13 cellular contexts compared by ENCODE assay signal in genomic region chr1:94069649-94070285, GRCh38. TPM values are rescaled to one million over a fixed set of nuclear protein-coding genes. Genes with fewer than 3 reads are reported as not detected.
DNase-seq lines count a peak whose midpoint lies in the region; ATAC-seq and TF ChIP-seq lines count a peak whose summit lies in the region.
"Had no signal": no experiment of that assay in that cellular context is flagged by ENCODE, and none has a peak within 500 bp of the region (broad histone marks: within the 10 kb centered on the region; RNA-seq: fewer than 3 reads in every experiment).

No MANE protein-coding gene starts in this region.

- H3K4me1 Mint-ChIP-seq in naive thymus-derived CD4-positive, alpha-beta T cell: peaks cover 0 to 13% (median 5%) of the 10 kb centered on the region in 7 donors

- H3K36me3 ChIP-seq in A673 (ENCODE audit: insufficient read depth, low read length, poor library complexity, severe bottlenecking): no peaks in the 10 kb centered on the region
- H3K36me3 ChIP-seq in naive thymus-derived CD4-positive, alpha-beta T cell (ENCODE audit: control insufficient read depth in 2 of 3, insufficient read depth in 3 of 3, low read length in 3 of 3): no peaks in the 10 kb centered on the region

- H3K9me3 Mint-ChIP-seq in naive thymus-derived CD4-positive, alpha-beta T cell: no peaks in the 10 kb centered on the region
- H3K9me3 Mint-ChIP-seq: CD8-positive, alpha-beta T cell; GM23338; T-helper 2 cell treated with Interferon-gamma antibody and Interleukin-4, amounts not matched to agents 5 μg/mL and 100 μg/mL, for 36 hours had no signal

- H3K4me1 ChIP-seq in A673 (ENCODE audit: insufficient read depth, low read length, poor library complexity, severe bottlenecking): peaks cover 27% of the 10 kb centered on the region
- no peaks in the 10 kb centered on the region for H3K4me1 ChIP-seq in naive thymus-derived CD4-positive, alpha-beta T cell (ENCODE audit: control insufficient read depth in 2 of 2, insufficient read depth in 2 of 2, low read length in 2 of 2)

- H3K4me3 ChIP-seq in A673 (ENCODE audit: low read depth, low read length, poor library complexity, severe bottlenecking): no peak overlapping the region
- H3K4me3 ChIP-seq in naive thymus-derived CD4-positive, alpha-beta T cell (ENCODE audit: low read length): no peak overlapping the region
- H3K4me3 ChIP-seq: GM23338 had no signal

- no peak for TF ChIP-seq CTCF in A673 (conservative IDR thresholded peaks at IDR 0.05; ENCODE audit: low read depth, low read length)

- POLR2A ChIA-PET in A673 (lab: Charles Lee; ENCODE audit: low non-redundant PET): interaction anchor here (0.6 kb wide), 1 partner anchor 920 kb away, joined by 3 read pairs; no protein-coding TSS in a partner anchor
- POLR2A ChIA-PET in naive thymus-derived CD4-positive, alpha-beta T cell (lab: Charles Lee): no interaction called here

- CTCF ChIA-PET in A673 (lab: Charles Lee): no interaction called here
- CTCF ChIA-PET in naive thymus-derived CD4-positive, alpha-beta T cell (lab: Charles Lee): no interaction called here

- BruUV-seq in A673 (replicated peaks; lab: Mats Ljungman, UMichigan): no TSS peak

- ATAC-seq in GM21423 (IDR thresholded peaks at IDR 0.05; ENCODE audit: unreplicated experiment): no peak
- ATAC-seq in naive thymus-derived CD4-positive, alpha-beta T cell: no peak
- ATAC-seq: CD8-positive, alpha-beta T cell had no signal

- no peaks in the 10 kb centered on the region for H3K36me3 Mint-ChIP-seq in naive thymus-derived CD4-positive, alpha-beta T cell
- H3K36me3 Mint-ChIP-seq: CD8-positive, alpha-beta T cell had no signal

- DNase-seq in A673 (ENCODE audit: low spot score) (peak; percentile 80), dermis blood vessel endothelial cell (peak; percentile 88), myocyte (ENCODE audit: low read depth) (peak; percentile 78), NCI-H1092 treated with DMSO at 0.1 percent for 48 hours (lab: John Stamatoyannopoulos, UW) (no peak)
- no peak for DNase-seq in naive thymus-derived CD4-positive, alpha-beta T cell
- no peak for DNase-seq in activated naive CD4-positive, alpha-beta T cell (lab: John Stamatoyannopoulos, UW)
- DNase-seq: CD8-positive, alpha-beta T cell; mammary epithelial cell; stimulated activated CD4-positive, alpha-beta T cell treated with anti-CD3 and anti-CD28 coated beads, Interleukin-4, amount 100 ng/mL, for 24 hours had no signal

- H3K27ac ChIP-seq in A673 (ENCODE audit: low read depth, low read length, poor library complexity, severe bottlenecking): no peak overlapping the region
- no peak overlapping the region for H3K27ac ChIP-seq in naive thymus-derived CD4-positive, alpha-beta T cell (ENCODE audit: low read depth, low read length)

- H3K4me3 Mint-ChIP-seq in naive thymus-derived CD4-positive, alpha-beta T cell: no peak overlapping the region
- H3K4me3 Mint-ChIP-seq: CD8-positive, alpha-beta T cell; GM23338; T-helper 2 cell treated with Interferon-gamma antibody and Interleukin-4, amounts not matched to agents 5 μg/mL and 100 μg/mL, for 36 hours had no signal

- peak; percentile 75 for TF ChIP-seq EP300 in Ishikawa (IDR thresholded peaks at IDR 0.05; ENCODE audit: borderline replicate concordance)

- no peaks in the 10 kb centered on the region for H3K9me3 ChIP-seq in A673 (ENCODE audit: low read depth, low read length, poor library complexity, severe bottlenecking)
- no peaks in the 10 kb centered on the region for H3K9me3 ChIP-seq in naive thymus-derived CD4-positive, alpha-beta T cell (ENCODE audit: control insufficient read depth in 2 of 3, low read length in 3 of 3)

- intact Hi-C loops in A673 (cut with micrococcal nuclease; ENCODE audit: unreplicated experiment): loop anchor here (5.0 kb wide), 1 partner anchor 393 kb away; no protein-coding TSS in a partner anchor
- intact Hi-C loops in naive thymus-derived CD4-positive, alpha-beta T cell (cut with micrococcal nuclease): loop anchor here in 1 of 2 donors (10.0 kb wide), 1 partner anchor 115 kb away; no protein-coding TSS in a partner anchor

- peaks cover 0 to 14% (median 3%) of the 10 kb centered on the region in 5 donors for H3K27me3 Mint-ChIP-seq in naive thymus-derived CD4-positive, alpha-beta T cell

- H3K27ac Mint-ChIP-seq in naive thymus-derived CD4-positive, alpha-beta T cell: no peak overlapping the region
- H3K27ac Mint-ChIP-seq: CD8-positive, alpha-beta T cell; GM23338; T-helper 2 cell treated with Interferon-gamma antibody and Interleukin-4, amounts not matched to agents 5 μg/mL and 100 μg/mL, for 36 hours had no signal

- TF ChIP-seq RAD21 in Ishikawa (IDR thresholded peaks at IDR 0.05; ENCODE audit: low read depth): peak; percentile 16; the same call in 1 of the 2 replicates

- H3K27me3 ChIP-seq in A673 (replicated peaks; ENCODE audit: insufficient read depth, low read depth, low read length, poor library complexity): no peaks in the 10 kb centered on the region
- no peaks in the 10 kb centered on the region for H3K27me3 ChIP-seq in naive thymus-derived CD4-positive, alpha-beta T cell (ENCODE audit: control insufficient read depth in 2 of 2, insufficient read depth in 2 of 2, low read length in 2 of 2)

TF ChIP-seq in Ishikawa, 13 proteins besides CTCF, POLR2A, EP300 and RAD21:
- peak; percentile 56; the same call in 1 of the 2 replicates for TF ChIP-seq TEAD4 (IDR thresholded peaks at IDR 0.05)
- TF ChIP-seq, protein P1, sequence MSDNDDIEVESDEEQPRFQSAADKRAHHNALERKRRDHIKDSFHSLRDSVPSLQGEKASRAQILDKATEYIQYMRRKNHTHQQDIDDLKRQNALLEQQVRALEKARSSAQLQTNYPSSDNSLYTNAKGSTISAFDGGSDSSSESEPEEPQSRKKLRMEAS (IDR thresholded peaks at IDR 0.05): peak; percentile 31; the same call in 1 of the 2 replicates
- TF ChIP-seq TAF1 (IDR thresholded peaks at IDR 0.05; ENCODE audit: low read depth): no peak; the same call in 1 of the 2 replicates
- TF ChIP-seq USF1 (IDR thresholded peaks at IDR 0.05): peak; percentile 47
- no peak for TF ChIP-seq YY1 (IDR thresholded peaks at IDR 0.05; ENCODE audit: low read depth)
- TF ChIP-seq CREB1 (IDR thresholded peaks at IDR 0.05; ENCODE audit: low read depth): 0 out of 2 replicates have a peak, but pooled peaks have one; percentile 13
- TF ChIP-seq EGR1 (IDR thresholded peaks at IDR 0.05): no peak
- TF ChIP-seq ZBTB7A (IDR thresholded peaks at IDR 0.05; ENCODE audit: low read depth): no peak
- TF ChIP-seq CEBPB (IDR thresholded peaks at IDR 0.05): peak; percentile 51; the same call in 1 of the 2 replicates
- peak; percentile 98 for TF ChIP-seq FOXM1 (IDR thresholded peaks at IDR 0.05; ENCODE audit: borderline replicate concordance, low read depth)
- peak; percentile 81; the same call in 1 of the 2 replicates for TF ChIP-seq NFIC (IDR thresholded peaks at IDR 0.05)
- no peak for TF ChIP-seq REST (IDR thresholded peaks at IDR 0.05; ENCODE audit: low read depth)
- peak; percentile 96 for TF ChIP-seq TCF12 (IDR thresholded peaks at IDR 0.05; ENCODE audit: low read depth)
TF ChIP-seq in Ishikawa: peak in this region for 8.

RNA-seq across cellular contexts. Expression of gene ABCA4, which starts 51.2 kb away (rescaled TPM):
- total RNA-seq in A673 (2021) (0.09 and 0.44 TPM in 2 replicates), dermis blood vessel endothelial cell (113 and 177 TPM in 2 replicates), myocyte (0.08 and 0.52 TPM in 2 replicates)
- polyA plus RNA-seq in myocyte (2012): 0.81 TPM
- not detected for total RNA-seq in naive thymus-derived CD4-positive, alpha-beta T cell
- not detected for polyA plus RNA-seq in naive thymus-derived CD4-positive, alpha-beta T cell
- total RNA-seq: CD8-positive, alpha-beta T cell; GM23338 had no signal
- polyA plus RNA-seq: GM23338 had no signal

Comparison
In these comparisons a context has a peak if more than half of its experiments do, and no peak if none do; other contexts are left out.
1. DNase-seq: peak in A673 (single experiment), dermis blood vessel endothelial cell (single experiment) and myocyte (single experiment); none in naive thymus-derived CD4-positive, alpha-beta T cell (0 of 9), NCI-H1092 treated with DMSO at 0.1 percent for 48 hours (single experiment) and activated naive CD4-positive, alpha-beta T cell (0 of 4).
2. RNA of gene ABCA4, which starts 51.2 kb away (total RNA-seq): 113 to 177 TPM in dermis blood vessel endothelial cell; 0.09 to 0.44 TPM in A673, 0.08 to 0.52 TPM in myocyte and not detected in naive thymus-derived CD4-positive, alpha-beta T cell; every median in the first group is over 10 times any median in the second.